1 cellular context compared by ENCODE assay signal in genomic region chr3:56131976-56132590, GRCh38.
A peak's percentile ranks its signal among the peaks of the same experiment; 100 is the strongest.
TF ChIP-seq lines count a peak whose summit lies in the region.

No MANE protein-coding gene starts in this region.

TF ChIP-seq in SK-N-SH, 30 proteins besides CTCF, POLR2A, EP300 and RAD21 (continued from another document):
- TF ChIP-seq JUND (IDR thresholded peaks at IDR 0.05), result peak; percentile 100
- no peak for TF ChIP-seq EZH2phosphoT487 (IDR thresholded peaks at IDR 0.05; ENCODE audit: borderline replicate concordance, low read depth)
